ENCODE assay signal across 15 cellular contexts in genomic region chr3:183114779-183115178, GRCh38. TPM values are rescaled to one million over a fixed set of nuclear protein-coding genes. Genes with fewer than 3 reads are reported as not detected.
DNase-seq lines count a peak whose midpoint lies in the region; ATAC-seq, FAIRE-seq and TF ChIP-seq lines count a peak whose summit lies in the region.
"Had no signal": no experiment of that assay in that cellular context is flagged by ENCODE, and none has a peak within 500 bp of the region (broad histone marks: within the 10 kb centered on the region; RNA-seq: fewer than 3 reads in every experiment).

No MANE protein-coding gene starts in this region.

- peaks cover 7 to 13% (median 9%) of the 10 kb centered on the region in 3 donors for H3K27me3 Mint-ChIP-seq in naive B cell

- POLR2A ChIA-PET in HepG2 (lab: Yijun Ruan, JAX): no interaction called here

- no peaks in the 10 kb centered on the region for H3K79me2 ChIP-seq in HepG2 (ENCODE audit: insufficient read depth, low read length)

- TF ChIP-seq CTCF in brain microvascular endothelial cell (IDR thresholded peaks at IDR 0.05; ENCODE audit: low read depth, low read length, missing control alignments) (peak; percentile 4), HepG2 (CRISPR knock-in tag; IDR thresholded peaks at IDR 0.05) (no peak)

- FAIRE-seq in HepG2 (lab: Jason Lieb, UNC): no peak
- FAIRE-seq: A204.1 had no signal

- H3K36me3 Mint-ChIP-seq in naive B cell: no peaks in the 10 kb centered on the region

- H3K9ac ChIP-seq in HepG2 (ENCODE audit: insufficient read depth, low read depth, low read length): no peak overlapping the region

- DNase-seq in NCI-H1092 treated with DMSO at 0.1 percent for 48 hours (lab: John Stamatoyannopoulos, UW): peak; percentile 41
- no peak for DNase-seq in NCI-H1092 (lab: John Stamatoyannopoulos, UW)
- DNase-seq in NCI-H2107 treated with DMSO at 0.1 percent for 48 hours (lab: John Stamatoyannopoulos, UW; ENCODE audit: unreplicated experiment): peak; percentile 89
- DNase-seq in brain microvascular endothelial cell: no peak
- no peak for DNase-seq in naive B cell
- DNase-seq in HepG2 (ENCODE audit: low spot score): no peak
- DNase-seq: activated CD4-positive, alpha-beta T cell treated with anti-CD3 and anti-CD28 coated beads for 48 hours; activated T-cell treated with anti-CD3 and anti-CD28 coated beads, Interleukin-2, amount 50 U/mL, for 72 hours; KG1; NCI-H226; stimulated activated naive CD8-positive, alpha-beta T cell treated with anti-CD3 and anti-CD28 coated beads, Interleukin-15, amount 100 ng/mL, for 72 hours had no signal

- ATAC-seq in naive B cell (ENCODE audit: low read depth in 2 of 2) (no peak), HG03097 (IDR thresholded peaks at IDR 0.05; ENCODE audit: low FRiP score, unreplicated experiment) (no peak), HG03460 (IDR thresholded peaks at IDR 0.05; ENCODE audit: unreplicated experiment) (no peak), HepG2 (no peak; the same call in 2 of the 3 replicates)
- ATAC-seq: activated T-cell treated with anti-CD3 and anti-CD28 coated beads, Interleukin-2, amount 50 U/mL, for 72 hours; stimulated activated naive CD8-positive, alpha-beta T cell treated with anti-CD3 and anti-CD28 coated beads, Interleukin-15, amount 100 ng/mL, for 72 hours had no signal

- CTCF ChIA-PET in HepG2 (lab: Yijun Ruan, JAX; ENCODE audit: low intra/inter-chr PET ratio, low total read pairs): no interaction called here

- H3K4me1 ChIP-seq in HepG2 (ENCODE audit: insufficient read depth, low read length): no peaks in the 10 kb centered on the region; the same call in 1 of the 2 replicates
- H3K4me1 ChIP-seq: vagina had no signal

- TF ChIP-seq POLR2A in HepG2 (IDR thresholded peaks at IDR 0.05; ENCODE audit: insufficient read depth in 1 of 2, low read depth in 2 of 2, low read length in 2 of 2): no peak

- H3K4me3 ChIP-seq in brain microvascular endothelial cell (ENCODE audit: low read depth, low read length): no peak overlapping the region
- no peak overlapping the region for H3K4me3 ChIP-seq in HepG2 (replicated peaks in 1 of 3; ENCODE audit: insufficient read depth in 1 of 3, low read depth in 2 of 3, low read length in 3 of 3)
- H3K4me3 ChIP-seq: vagina had no signal

- no peak for TF ChIP-seq RAD21 in HepG2 (CRISPR knock-in tag; IDR thresholded peaks at IDR 0.05)

- H3K4me3 Mint-ChIP-seq in naive B cell: peak overlapping the region in 7 of 8 donors; percentile 9 to 80 (median 45)

- no peaks in the 10 kb centered on the region for H3K36me3 ChIP-seq in brain microvascular endothelial cell (replicated peaks)
- H3K36me3 ChIP-seq in HepG2 (replicated peaks in 1 of 2; ENCODE audit: control insufficient read depth in 1 of 2, insufficient read depth in 2 of 2, low read length in 2 of 2): no peaks in the 10 kb centered on the region
- H3K36me3 ChIP-seq: vagina had no signal

- H3K9me3 ChIP-seq in HepG2 (ENCODE audit: low read length): no peaks in the 10 kb centered on the region
- H3K9me3 ChIP-seq: vagina had no signal

- no peak for TF ChIP-seq EP300 in HepG2 (IDR thresholded peaks at IDR 0.05; ENCODE audit: low read depth in 2 of 2, low read length in 2 of 2)
- no peak for TF ChIP-seq EP300 in HepG2 (CRISPR knock-in tag; IDR thresholded peaks at IDR 0.05; ENCODE audit: borderline replicate concordance)

- peaks cover 0 to 8% (median 5%) of the 10 kb centered on the region in 7 donors for H3K9me3 Mint-ChIP-seq in naive B cell
- H3K9me3 Mint-ChIP-seq: stimulated activated naive CD8-positive, alpha-beta T cell treated with anti-CD3 and anti-CD28 coated beads, Interleukin-15, amount 100 ng/mL, for 72 hours had no signal

- H3K27ac ChIP-seq in brain microvascular endothelial cell (no peak overlapping the region), HepG2 (ENCODE audit: extremely low read length, insufficient read depth, low read length) (no peak overlapping the region)
- H3K27ac ChIP-seq: vagina had no signal

- WGBS in HepG2 (ENCODE audit: low lambda C conversion rate): 30% methylated on average over 6 of the region's 6 CpGs

- intact Hi-C loops in HepG2 (cut with micrococcal nuclease; ENCODE audit: unreplicated experiment): no loop called here

- H3K27me3 ChIP-seq in brain microvascular endothelial cell (replicated peaks): peaks cover 10% of the 10 kb centered on the region
- H3K27me3 ChIP-seq in HepG2 (ENCODE audit: control insufficient read depth in 1 of 2, insufficient read depth in 2 of 2, low read length in 2 of 2): peaks cover 0 to 27% of the 10 kb centered on the region in 2 experiments; a peak in 3 of 5 replicates
- H3K27me3 ChIP-seq: vagina had no signal

- in situ Hi-C loops in brain microvascular endothelial cell (cut with HindIII; ENCODE audit: low pct_ligation_motif_present, low sequenced_read_pairs) (loop anchor here (25.0 kb wide), 1 partner anchor 273 kb away; no protein-coding TSS in a partner anchor), HepG2 (cut with HindIII; ENCODE audit: extremely low pct_ligation_motif_present, low pct_unique_long_range_greater_than_20kb) (no loop called here)

- peaks cover 19 to 38% (median 27%) of the 10 kb centered on the region in 3 donors for H3K4me1 Mint-ChIP-seq in naive B cell

- H3K4me2 ChIP-seq in HepG2 (ENCODE audit: low read depth, low read length): no peak overlapping the region

- no TSS peak for BruUV-seq in HepG2 (replicated peaks; lab: Mats Ljungman, UMichigan)

- H2AFZ ChIP-seq in HepG2 (ENCODE audit: low read length): no peak overlapping the region

- H3K27ac Mint-ChIP-seq in naive B cell: peak overlapping the region in 2 of 6 donors; percentile 8 to 37
- H3K27ac Mint-ChIP-seq: activated T-cell treated with anti-CD3 and anti-CD28 coated beads, Interleukin-2, amount 50 U/mL, for 72 hours; stimulated activated naive CD8-positive, alpha-beta T cell treated with anti-CD3 and anti-CD28 coated beads, Interleukin-15, amount 100 ng/mL, for 72 hours had no signal

- no peaks in the 10 kb centered on the region for H4K20me1 ChIP-seq in HepG2 (ENCODE audit: insufficient read depth, low read length)

RNA-seq across cellular contexts. Expression of gene MCCC1, which starts 15.5 kb away (rescaled TPM):
- polyA plus RNA-seq in naive B cell (ENCODE audit: low read depth in 6 of 6) (10 to 100 TPM; 26.9 to 37.7 (median 34.2) TPM), HepG2 (2011; rRNA removed) (9.8 and 11.7 TPM in 2 replicates)
- total RNA-seq in HepG2 (2016; rRNA removed; fragmentation: Illumina TruSeq; extraction: Trizol): 30.1 and 34.7 TPM in 2 replicates
- total RNA-seq in HepG2 (2016; cell fraction: cytosol; rRNA removed; fragmentation: Illumina TruSeq; extraction: Trizol; ENCODE audit: low read depth): 11.7 and 14.0 TPM in 2 replicates
- 32.3 TPM in 2 replicates for total RNA-seq in HepG2 (2016; cell fraction: insoluble cytoplasmic fraction; rRNA removed; fragmentation: Illumina TruSeq; extraction: Trizol)
- total RNA-seq in HepG2 (2016; cell fraction: membrane; rRNA removed; fragmentation: Illumina TruSeq; extraction: Trizol): 14.1 and 14.5 TPM in 2 replicates
- total RNA-seq in HepG2 (2016; cell fraction: nucleus; rRNA removed; fragmentation: Illumina TruSeq; extraction: Trizol): 21.7 and 28.0 TPM in 2 replicates
- 9.4 and 9.6 TPM in 2 replicates for polyA plus RNA-seq in HepG2 (2011; cell fraction: cytosol; rRNA removed)
- 10.8 and 12.3 TPM in 2 replicates for polyA plus RNA-seq in HepG2 (2011; cell fraction: nucleus; rRNA removed)
- polyA plus RNA-seq in HepG2 (2012): 12.0 and 19.1 TPM in 2 replicates
- polyA plus RNA-seq in HepG2 (2016; cell fraction: cytosol; fragmentation: Illumina TruSeq; extraction: Trizol; ENCODE audit: low read depth): 4.4 and 4.8 TPM in 2 replicates
- polyA plus RNA-seq in HepG2 (2016; cell fraction: insoluble cytoplasmic fraction; fragmentation: Illumina TruSeq; extraction: Trizol; ENCODE audit: low read depth): 29.2 and 34.5 TPM in 2 replicates
- polyA plus RNA-seq in HepG2 (2016; cell fraction: membrane; fragmentation: Illumina TruSeq; extraction: Trizol; ENCODE audit: low read depth): 8.8 and 8.9 TPM in 2 replicates
- 28.1 and 28.7 TPM in 2 replicates for polyA plus RNA-seq in HepG2 (2016; cell fraction: nucleus; fragmentation: Illumina TruSeq; extraction: Trizol; ENCODE audit: insufficient read depth, low read depth)
- 15.9 and 19.4 TPM in 2 replicates for polyA minus RNA-seq in HepG2 (2011; rRNA and poly(A)+ RNA removed; ENCODE audit: low replicate concordance)
- 10.0 and 11.5 TPM in 2 replicates for polyA minus RNA-seq in HepG2 (2011; cell fraction: cytosol; rRNA and poly(A)+ RNA removed)
- 26.1 and 31.3 TPM in 2 replicates for polyA minus RNA-seq in HepG2 (2011; cell fraction: nucleus; rRNA and poly(A)+ RNA removed)

RNA-seq across cellular contexts. Expression of gene LAMP3, which starts 47.8 kb away (rescaled TPM):
- polyA plus RNA-seq in naive B cell (ENCODE audit: low read depth in 6 of 6) (1 to 10 TPM in 1 of 6 donors, under 1 TPM in 4, not detected in 1; 0.17 to 1.8 (median 0.80) TPM), HepG2 (2011; rRNA removed) (0.04 TPM in 2 replicates)
- total RNA-seq in HepG2 (2016; rRNA removed; fragmentation: Illumina TruSeq; extraction: Trizol): 0.07 TPM in 1 of 2 replicates, not detected in the other
- not detected in 2 replicates for total RNA-seq in HepG2 (2016; cell fraction: cytosol; rRNA removed; fragmentation: Illumina TruSeq; extraction: Trizol; ENCODE audit: low read depth)
- total RNA-seq in HepG2 (2016; cell fraction: insoluble cytoplasmic fraction; rRNA removed; fragmentation: Illumina TruSeq; extraction: Trizol): 0.04 TPM in 1 of 2 replicates, not detected in the other
- total RNA-seq in HepG2 (2016; cell fraction: membrane; rRNA removed; fragmentation: Illumina TruSeq; extraction: Trizol): not detected in 2 replicates
- 0.09 TPM in 1 of 2 replicates, not detected in the other for total RNA-seq in HepG2 (2016; cell fraction: nucleus; rRNA removed; fragmentation: Illumina TruSeq; extraction: Trizol)
- polyA plus RNA-seq in HepG2 (2011; cell fraction: cytosol; rRNA removed): 0.03 TPM in 1 of 2 replicates, not detected in the other
- polyA plus RNA-seq in HepG2 (2011; cell fraction: nucleus; rRNA removed): not detected in 2 replicates
- 0.12 and 0.23 TPM in 2 replicates for polyA plus RNA-seq in HepG2 (2012)
- polyA plus RNA-seq in HepG2 (2016; cell fraction: cytosol; fragmentation: Illumina TruSeq; extraction: Trizol; ENCODE audit: low read depth): not detected in 2 replicates
- 0.12 and 0.13 TPM in 2 replicates for polyA plus RNA-seq in HepG2 (2016; cell fraction: insoluble cytoplasmic fraction; fragmentation: Illumina TruSeq; extraction: Trizol; ENCODE audit: low read depth)
- polyA plus RNA-seq in HepG2 (2016; cell fraction: membrane; fragmentation: Illumina TruSeq; extraction: Trizol; ENCODE audit: low read depth): 0.08 TPM in 1 of 2 replicates, not detected in the other
- 0.44 TPM in 1 of 2 replicates, not detected in the other for polyA plus RNA-seq in HepG2 (2016; cell fraction: nucleus; fragmentation: Illumina TruSeq; extraction: Trizol; ENCODE audit: insufficient read depth, low read depth)
- not detected in 2 replicates for polyA minus RNA-seq in HepG2 (2011; rRNA and poly(A)+ RNA removed; ENCODE audit: low replicate concordance)
- not detected in 2 replicates for polyA minus RNA-seq in HepG2 (2011; cell fraction: cytosol; rRNA and poly(A)+ RNA removed)
- polyA minus RNA-seq in HepG2 (2011; cell fraction: nucleus; rRNA and poly(A)+ RNA removed): not detected in 2 replicates

Comparison
In these comparisons a context has a peak if more than half of its experiments do, and no peak if none do; other contexts are left out.
1. DNase-seq: peak in NCI-H1092 treated with DMSO at 0.1 percent for 48 hours (single experiment) and NCI-H2107 treated with DMSO at 0.1 percent for 48 hours (single experiment); none in NCI-H1092 (single experiment), brain microvascular endothelial cell (single experiment), naive B cell (single experiment) and HepG2 (single experiment).